1 cellular context compared by ENCODE assay signal in genomic region chr3:112096176-112096575, GRCh38.
TF ChIP-seq lines count a peak whose summit lies in the region.

No MANE protein-coding gene starts in this region.

TF ChIP-seq in HCT116, 20 proteins besides CTCF, POLR2A, EP300 and RAD21:
- TF ChIP-seq JUND (IDR thresholded peaks at IDR 0.05) = no peak
- no peak for TF ChIP-seq CBX3 (IDR thresholded peaks at IDR 0.05; ENCODE audit: low read depth)
- no peak for TF ChIP-seq ATF3 (IDR thresholded peaks at IDR 0.05)
- TF ChIP-seq POLR2AphosphoS5 (IDR thresholded peaks at IDR 0.05; ENCODE audit: low read depth, low read length) = no peak
- no peak for TF ChIP-seq REST (IDR thresholded peaks at IDR 0.05; ENCODE audit: low read depth)
- no peak for TF ChIP-seq TCF7L2 (IDR thresholded peaks at IDR 0.05; ENCODE audit: borderline replicate concordance, extremely low read depth, insufficient read depth, insufficient read length)
- no peak for TF ChIP-seq MAX (IDR thresholded peaks at IDR 0.05)
- TF ChIP-seq FOSL1 (IDR thresholded peaks at IDR 0.05; ENCODE audit: low read depth) = no peak
- no peak for TF ChIP-seq YY1 (IDR thresholded peaks at IDR 0.05; ENCODE audit: extremely low read depth, insufficient replicate concordance, low read depth, low read length)
- no peak for TF ChIP-seq ZBTB33 (IDR thresholded peaks at IDR 0.05; ENCODE audit: extremely low read depth, insufficient replicate concordance, low read length)
- no peak for TF ChIP-seq ZNF274 (IDR thresholded peaks at IDR 0.05; ENCODE audit: low read depth, low read length)
- TF ChIP-seq SRF (IDR thresholded peaks at IDR 0.05; ENCODE audit: low read depth) = no peak
- TF ChIP-seq ELF1 (IDR thresholded peaks at IDR 0.05; ENCODE audit: borderline replicate concordance, low read depth) = no peak
- TF ChIP-seq ZFX (IDR thresholded peaks at IDR 0.05) = no peak
- no peak for TF ChIP-seq EZH2phosphoT487 (IDR thresholded peaks at IDR 0.05; ENCODE audit: borderline replicate concordance)
- no peak for TF ChIP-seq CEBPB (IDR thresholded peaks at IDR 0.05; ENCODE audit: low read depth)
- TF ChIP-seq EZH2 (IDR thresholded peaks at IDR 0.05) = no peak
- TF ChIP-seq EGR1 (IDR thresholded peaks at IDR 0.05; ENCODE audit: low read depth) = no peak
- no peak for TF ChIP-seq SP1 (IDR thresholded peaks at IDR 0.05; ENCODE audit: low read depth)
TF ChIP-seq in HCT116: peak in this region for 0.
